In the genomic region with DNA sequence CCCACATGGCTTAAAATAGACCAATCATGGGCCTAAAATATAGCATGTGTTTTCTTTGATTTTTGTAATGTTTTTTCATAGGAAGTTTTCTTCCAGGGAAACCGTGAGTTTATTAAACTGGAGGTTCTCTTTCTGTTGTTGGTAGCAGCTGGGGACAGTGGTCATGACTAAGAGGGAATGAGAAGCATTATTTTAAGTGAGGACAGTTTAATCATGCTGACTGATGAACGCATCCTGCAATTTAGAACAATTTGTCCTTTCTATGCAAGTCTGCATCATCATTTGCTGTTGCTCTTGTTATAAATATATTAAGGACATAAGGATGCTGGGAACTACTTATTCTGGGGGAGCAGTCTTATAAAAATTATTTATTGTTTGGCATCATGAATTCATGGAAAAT, we compare ENCODE assay signal across 27 cellular contexts. TPM values are rescaled to one million over a fixed set of nuclear protein-coding genes. Genes with fewer than 3 reads are reported as not detected.
"Had no signal": no experiment of that assay in that cellular context is flagged by ENCODE, and none has a peak within 500 bp of the region (broad histone marks: within the 10 kb centered on the region; RNA-seq: fewer than 3 reads in every experiment).

No MANE protein-coding gene starts in this region.

- H3K9me3 ChIP-seq: colonic mucosa, esophagus squamous epithelium, left ventricle myocardium inferior, lower lobe of right lung, mucosa of descending colon had no signal

- H3K36me3 ChIP-seq: colonic mucosa, esophagus squamous epithelium, gastroesophageal sphincter, heart left ventricle, left ventricle myocardium inferior, lower lobe of right lung had no signal

- H3K9me3 Mint-ChIP-seq: dendritic cell treated with granulocyte-macrophage colony-stimulating factor and Interleukin-4, amounts not matched to agents 40 ng/mL and 50 ng/mL, for 4 days; effector memory CD8-positive, alpha-beta T cell; immature natural killer cell had no signal

- H3K27ac ChIP-seq: colonic mucosa, epithelial cell of prostate, esophagus squamous epithelium, foreskin keratinocyte, gastroesophageal sphincter, heart left ventricle, hepatocyte, left ventricle myocardium inferior, lower lobe of right lung had no signal

- H3K4me1 ChIP-seq: colonic mucosa, esophagus squamous epithelium, foreskin keratinocyte, gastroesophageal sphincter, heart left ventricle, left ventricle myocardium inferior, lower lobe of right lung had no signal

- H3K4me3 ChIP-seq: colonic mucosa, esophagus squamous epithelium, gastroesophageal sphincter, heart left ventricle, hepatocyte, left ventricle myocardium inferior, lower lobe of right lung, mucosa of descending colon had no signal

- H3K4me3 Mint-ChIP-seq: dendritic cell treated with granulocyte-macrophage colony-stimulating factor and Interleukin-4, amounts not matched to agents 40 ng/mL and 50 ng/mL, for 4 days; effector memory CD8-positive, alpha-beta T cell; endodermal cell; immature natural killer cell; mesothelial cell of epicardium; naive B cell had no signal

- H3K27me3 ChIP-seq: colonic mucosa, esophagus squamous epithelium, gastroesophageal sphincter, hepatocyte had no signal

- H3K4me1 Mint-ChIP-seq: endodermal cell, immature natural killer cell had no signal

- DNase-seq: colonic mucosa; cortex of kidney; effector CD8-positive, alpha-beta T cell; effector memory CD8-positive, alpha-beta T cell; endodermal cell; erythroblast; esophagus squamous epithelium; foreskin keratinocyte; heart left ventricle; hypothalamus; immature natural killer cell; islet precursor cell; kidney; kidney glomerular epithelial cell; left colon; left ventricle myocardium inferior; lower lobe of right lung; mesenchymal stem cell; mucosa of descending colon; naive B cell had no signal

- H3K36me3 Mint-ChIP-seq: immature natural killer cell, mesothelial cell of epicardium, naive B cell had no signal

- ATAC-seq: effector memory CD8-positive, alpha-beta T cell; esophagus mucosa; foreskin keratinocyte; gastroesophageal sphincter; heart left ventricle; left colon; left lobe of liver; lower lobe of right lung; mucosa of descending colon had no signal

- H3K27me3 Mint-ChIP-seq: dendritic cell treated with granulocyte-macrophage colony-stimulating factor and Interleukin-4, amounts not matched to agents 40 ng/mL and 50 ng/mL, for 4 days had no signal

- H3K27ac Mint-ChIP-seq: dendritic cell treated with granulocyte-macrophage colony-stimulating factor and Interleukin-4, amounts not matched to agents 40 ng/mL and 50 ng/mL, for 4 days; effector memory CD8-positive, alpha-beta T cell; endodermal cell; immature natural killer cell; mesothelial cell of epicardium; naive B cell had no signal

RNA-seq across cellular contexts. Expression of a gene that starts 51.2 kb away (rescaled TPM):
- total RNA-seq: endodermal cell had no signal
